Comparison of ENCODE assay signal across 8 cellular contexts in the genomic region with DNA sequence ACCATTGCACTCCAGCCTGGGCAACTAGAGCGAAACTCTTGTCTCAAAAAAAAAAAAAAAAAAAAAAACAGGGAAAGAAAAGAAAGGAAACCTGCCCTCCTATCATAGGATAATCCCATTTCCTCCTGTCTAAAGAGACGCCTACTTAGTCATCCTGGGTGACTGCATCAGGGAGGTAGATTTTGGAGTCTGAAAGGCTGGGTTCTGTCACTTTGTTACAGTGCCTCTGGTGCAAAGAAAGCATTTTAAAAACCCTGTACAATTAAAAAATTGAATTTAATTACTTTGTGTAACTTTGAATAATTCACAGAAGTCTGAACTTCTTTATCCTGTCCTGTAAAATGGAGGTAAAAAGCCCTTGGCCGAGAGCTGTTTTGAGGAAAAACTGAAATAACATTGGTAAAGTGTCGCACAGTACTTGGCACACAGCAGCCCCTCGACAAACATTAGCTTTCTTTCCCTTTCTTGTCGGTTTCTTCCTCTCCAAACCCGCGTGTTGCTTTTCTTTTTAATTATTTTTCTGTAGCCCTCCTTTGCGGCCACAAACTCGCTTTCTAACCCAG. TPM values are rescaled to one million over a fixed set of nuclear protein-coding genes. Genes with fewer than 3 reads are reported as not detected.
DNase-seq lines count a peak whose midpoint lies in the region; ATAC-seq and TF ChIP-seq lines count a peak whose summit lies in the region.

No MANE protein-coding gene starts in this region.

- peak overlapping the region; percentile 82 for H3K27ac ChIP-seq in RWPE1
- H3K27ac ChIP-seq in esophagus (ENCODE audit: low read depth in 2 of 2, low read length in 1 of 2), result peak overlapping the region; percentile 92 to 94
- peak overlapping the region in 1 of 2 donors; percentile 61 for H3K27ac ChIP-seq in ovary

- peaks cover 26% of the 10 kb centered on the region for H3K36me3 Mint-ChIP-seq in T-helper 1 cell treated with Interleukin-12 subunit alpha and Interleukin-12 subunit beta and Interleukin-4 antibody, amounts not matched to agents 30 μg/mL and 1 μg/mL, for 36 hours (ENCODE audit: low read depth)

- ATAC-seq in HG02610 (IDR thresholded peaks at IDR 0.05; ENCODE audit: unreplicated experiment), result no peak

- H3K9me3 Mint-ChIP-seq in T-helper 1 cell treated with Interleukin-12 subunit alpha and Interleukin-12 subunit beta and Interleukin-4 antibody, amounts not matched to agents 30 μg/mL and 1 μg/mL, for 36 hours, result no peaks in the 10 kb centered on the region

- TF ChIP-seq EP300 in ovary (IDR thresholded peaks at IDR 0.05), result no peak

- peak overlapping the region; percentile 94 for H3K27ac Mint-ChIP-seq in T-helper 1 cell treated with Interleukin-12 subunit alpha and Interleukin-12 subunit beta and Interleukin-4 antibody, amounts not matched to agents 30 μg/mL and 1 μg/mL, for 36 hours

- 29 to 42% methylated on average over 10 of the region's 10 CpGs for WGBS in esophagus, 2 donors
- 45 to 58% (median 46%) methylated on average over 10 of the region's 10 CpGs for WGBS in ovary, 3 donors

- H3K4me1 ChIP-seq in esophagus (ENCODE audit: control insufficient read depth in 2 of 2, insufficient read depth in 2 of 2, low read length in 1 of 2) (peaks cover 2 to 5% of the 10 kb centered on the region in 2 donors), ovary (ENCODE audit: insufficient read depth) (no peaks in the 10 kb centered on the region)

- intact Hi-C loops in ovary (cut with DNase I), result no loop called here

- H3K27me3 ChIP-seq in esophagus (ENCODE audit: control insufficient read depth in 1 of 2, insufficient read depth in 2 of 2, low read length in 2 of 2) (no peaks in the 10 kb centered on the region), ovary (no peaks in the 10 kb centered on the region)

- no peak for TF ChIP-seq CTCF in RWPE1 (conservative IDR thresholded peaks at IDR 0.05; ENCODE audit: low read depth)
- no peak for TF ChIP-seq CTCF in ovary (IDR thresholded peaks at IDR 0.05)

- CTCF ChIA-PET in RWPE1 (lab: Yijun Ruan, JAX), result interaction anchor here (0.7 to 1.5 kb wide), 3 partner anchors 50 to 1380 kb away, joined by 3 to 5 read pairs (median 3); no protein-coding TSS in a partner anchor

- H3K9me3 ChIP-seq in esophagus (ENCODE audit: control insufficient read depth in 2 of 2, insufficient read depth in 1 of 2, low read depth in 1 of 2, low read length in 1 of 2) (peaks cover 0 to 3% of the 10 kb centered on the region in 2 donors), ovary (no peaks in the 10 kb centered on the region)

- H3K27me3 Mint-ChIP-seq in T-helper 1 cell treated with Interleukin-12 subunit alpha and Interleukin-12 subunit beta and Interleukin-4 antibody, amounts not matched to agents 30 μg/mL and 1 μg/mL, for 36 hours (ENCODE audit: low read depth), result no peaks in the 10 kb centered on the region

- POLR2A ChIA-PET in RWPE1 (lab: Yijun Ruan, JAX; ENCODE audit: low non-redundant PET), result interaction anchor here (0.6 kb wide), 2 partner anchors 67 to 1562 kb away, joined by 4 to 7 read pairs; no protein-coding TSS in a partner anchor

- H3K36me3 ChIP-seq in esophagus (ENCODE audit: control insufficient read depth in 2 of 2, insufficient read depth in 2 of 2, low read length in 1 of 2) (no peaks in the 10 kb centered on the region), ovary (no peaks in the 10 kb centered on the region)

- TF ChIP-seq POLR2A in ovary (IDR thresholded peaks at IDR 0.05), result no peak

- H3K4me1 Mint-ChIP-seq in T-helper 1 cell treated with Interleukin-12 subunit alpha and Interleukin-12 subunit beta and Interleukin-4 antibody, amounts not matched to agents 30 μg/mL and 1 μg/mL, for 36 hours (ENCODE audit: low read depth), result peaks cover 27% of the 10 kb centered on the region

- DNase-seq in T-helper 1 cell, result no peak
- DNase-seq in RWPE1 (ENCODE audit: low spot score), result peak; percentile 82
- no peak for DNase-seq in ovary
- no peak for DNase-seq in putamen (ENCODE audit: low spot score)
- no peak for DNase-seq in NCI-H2227 treated with DMSO at 0.1 percent for 48 hours (lab: John Stamatoyannopoulos, UW)

- H3K4me3 ChIP-seq in esophagus (ENCODE audit: low read depth in 1 of 2, low read length in 2 of 2), result peak overlapping the region; percentile 66 to 95
- peak overlapping the region; percentile 90 for H3K4me3 ChIP-seq in ovary

- H3K4me3 Mint-ChIP-seq in T-helper 1 cell treated with Interleukin-12 subunit alpha and Interleukin-12 subunit beta and Interleukin-4 antibody, amounts not matched to agents 30 μg/mL and 1 μg/mL, for 36 hours, result peak overlapping the region; percentile 97

RNA-seq across cellular contexts. Expression of a gene that starts 0.7 kb away (rescaled TPM):
- polyA plus RNA-seq in esophagus (10 to 100 TPM; 43.8 to 90.3 TPM), ovary (100 to 1,000 TPM in 1 of 2 donors, 10 to 100 TPM in 1; 66.7 to 101 TPM)
- total RNA-seq in ovary, result 100 to 1,000 TPM in 1 of 7 donors, 10 to 100 TPM in 6; 52.9 to 107 (median 89.2) TPM

RNA-seq across cellular contexts. Expression of a gene that starts 40.2 kb away (rescaled TPM):
- polyA plus RNA-seq in esophagus (1 to 10 TPM; 2.3 to 2.4 TPM), ovary (1 to 10 TPM in 1 of 2 donors, under 1 TPM in 1; 0.69 to 2.8 TPM)
- 1 to 10 TPM in 3 of 7 donors, under 1 TPM in 4; 0.35 to 1.4 (median 0.92) TPM for total RNA-seq in ovary

RNA-seq across cellular contexts. Expression of a gene that starts 44.2 kb away (rescaled TPM):
- 1 to 10 TPM; 1.8 to 2.0 TPM for polyA plus RNA-seq in esophagus
- total RNA-seq in ovary, result 1 to 10 TPM in 6 of 7 donors, not detected in 1; 1.5 to 7.8 (median 3.6) TPM
- 1 to 10 TPM; 2.3 to 3.4 TPM for polyA plus RNA-seq in ovary

RNA-seq across cellular contexts. Expression of a gene that starts 44.8 kb away (rescaled TPM):
- polyA plus RNA-seq in esophagus, result 1 to 10 TPM; 3.6 to 6.0 TPM
- 100 to 1,000 TPM; 105 to 667 (median 335) TPM for total RNA-seq in ovary
- 100 to 1,000 TPM; 226 to 268 TPM for polyA plus RNA-seq in ovary
